19 cellular contexts compared by ENCODE assay signal in the genomic region with DNA sequence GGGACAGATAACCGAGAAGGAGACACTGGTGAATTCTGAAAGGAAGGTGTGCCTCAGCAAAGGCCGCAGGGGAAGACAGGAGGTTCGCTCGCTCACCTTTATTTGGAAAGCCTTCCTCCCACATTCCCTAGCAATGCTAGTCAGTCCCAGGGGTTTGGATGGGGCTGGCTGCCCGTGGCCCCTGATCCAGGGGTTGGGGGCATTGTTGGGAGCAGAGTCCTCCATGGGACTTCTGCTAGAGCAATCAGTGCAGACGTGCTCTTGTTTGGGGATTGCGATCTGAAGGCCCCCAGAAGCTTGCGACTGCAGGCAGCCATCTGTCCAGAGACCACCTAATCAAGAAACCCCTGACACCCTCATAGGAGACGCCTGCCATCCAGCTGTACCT. TPM values are rescaled to one million over a fixed set of nuclear protein-coding genes. Genes with fewer than 3 reads are reported as not detected.
DNase-seq lines count a peak whose midpoint lies in the region; ATAC-seq and TF ChIP-seq lines count a peak whose summit lies in the region.
"Had no signal": no experiment of that assay in that cellular context is flagged by ENCODE, and none has a peak within 500 bp of the region (broad histone marks: within the 10 kb centered on the region; RNA-seq: fewer than 3 reads in every experiment).

No MANE protein-coding gene starts in this region.

- H3K27me3 ChIP-seq in osteoblast (ENCODE audit: insufficient read depth, low read length) = no peaks in the 10 kb centered on the region
- H3K27me3 ChIP-seq: breast epithelium, SJCRH30 had no signal

- TF ChIP-seq CTCF in HEK293 (tag by site-specific recombination; IDR thresholded peaks at IDR 0.05) = no peak
- no peak for TF ChIP-seq CTCF in coronary artery (IDR thresholded peaks at IDR 0.05)
- no peak for TF ChIP-seq CTCF in osteoblast (IDR thresholded peaks at IDR 0.05; ENCODE audit: extremely low read depth, low read depth, low read length)

- H3K4me3 ChIP-seq in HEK293 (ENCODE audit: low read depth, low read length) (no peak overlapping the region), coronary artery (peak overlapping the region; percentile 40), osteoblast (ENCODE audit: insufficient read depth, low read length) (peak overlapping the region; percentile 56)
- H3K4me3 ChIP-seq: breast epithelium, tibial nerve had no signal

- H4K20me1 ChIP-seq in osteoblast (ENCODE audit: insufficient read depth, low read length) = no peaks in the 10 kb centered on the region

- peak overlapping the region; percentile 2 for H2AFZ ChIP-seq in osteoblast (ENCODE audit: low read length)

- H3K9me3 ChIP-seq in HEK293 (ENCODE audit: control insufficient read depth, insufficient read depth, low read depth, low read length) = no peaks in the 10 kb centered on the region
- no peaks in the 10 kb centered on the region for H3K9me3 ChIP-seq in osteoblast (ENCODE audit: low read depth, low read length)
- H3K9me3 ChIP-seq: SJCRH30 had no signal

- H3K4me1 ChIP-seq in HEK293 (ENCODE audit: control insufficient read depth, insufficient read depth, low read length) (peaks cover 24% of the 10 kb centered on the region), osteoblast (ENCODE audit: insufficient read depth, low read length) (peaks cover 25% of the 10 kb centered on the region)
- H3K4me1 ChIP-seq: breast epithelium had no signal

- peak; percentile 10 for DNase-seq in Daoy (ENCODE audit: low read depth)
- no peak for DNase-seq in coronary artery (ENCODE audit: low spot score)
- DNase-seq in osteoblast (ENCODE audit: insufficient read length, low spot score, missing footprints) = no peak
- no peak for DNase-seq in ecto neural progenitor cell (ENCODE audit: low spot score)
- no peak for DNase-seq in medulla oblongata (ENCODE audit: extremely low spot score)
- DNase-seq: dorsolateral prefrontal cortex; left cardiac atrium; NCI-H1048; NCI-H2081 treated with DMSO at 0.1 percent for 48 hours; posterior cingulate gyrus; stimulated activated CD4-positive, alpha-beta T cell treated with anti-CD3 and anti-CD28 coated beads, Interleukin-12 subunit alpha, Interleukin-12 subunit beta, amount 100 ng/mL, for 4 hours had no signal

- CTCF ChIA-PET in HEK293 (lab: Yijun Ruan, JAX) = interaction anchor here (0.6 kb wide), 1 partner anchor 602 kb away, joined by 3 read pairs; no protein-coding TSS in a partner anchor

- no peak for ATAC-seq in HG02938 (IDR thresholded peaks at IDR 0.05; ENCODE audit: unreplicated experiment)
- no peak for ATAC-seq in activated CD4-positive, CD25-positive, alpha-beta regulatory T cell treated with anti-CD3 and anti-CD28 coated beads, Interleukin-2, amount 50 U/mL, for 24 hours

- H3K36me3 ChIP-seq in HEK293 (ENCODE audit: control insufficient read depth in 2 of 2, insufficient read depth in 1 of 2, low read length in 2 of 2) (no peaks in the 10 kb centered on the region), osteoblast (ENCODE audit: insufficient read depth, low read length) (no peaks in the 10 kb centered on the region)
- H3K36me3 ChIP-seq: breast epithelium, SJCRH30, tibial nerve had no signal

- H3K27ac ChIP-seq in HEK293 (ENCODE audit: extremely low read depth, low read depth, low read length) (peak overlapping the region; percentile 66), coronary artery (no peak overlapping the region), osteoblast (ENCODE audit: low read depth, low read length) (peak overlapping the region; percentile 87)
- H3K27ac ChIP-seq: breast epithelium, dorsolateral prefrontal cortex, KMS-11, SJCRH30, tibial nerve had no signal

- H3K79me2 ChIP-seq in osteoblast (ENCODE audit: insufficient read depth, low read length) = no peaks in the 10 kb centered on the region

- H3K4me2 ChIP-seq in osteoblast (ENCODE audit: insufficient read depth, low read length) = peak overlapping the region; percentile 73
- H3K4me2 ChIP-seq: KMS-11 had no signal

- POLR2A ChIA-PET in HEK293 (lab: Yijun Ruan, JAX) = no interaction called here

TF ChIP-seq in HEK293, 187 proteins besides CTCF, POLR2A, EP300 and RAD21:
- TF ChIP-seq, protein P1, sequence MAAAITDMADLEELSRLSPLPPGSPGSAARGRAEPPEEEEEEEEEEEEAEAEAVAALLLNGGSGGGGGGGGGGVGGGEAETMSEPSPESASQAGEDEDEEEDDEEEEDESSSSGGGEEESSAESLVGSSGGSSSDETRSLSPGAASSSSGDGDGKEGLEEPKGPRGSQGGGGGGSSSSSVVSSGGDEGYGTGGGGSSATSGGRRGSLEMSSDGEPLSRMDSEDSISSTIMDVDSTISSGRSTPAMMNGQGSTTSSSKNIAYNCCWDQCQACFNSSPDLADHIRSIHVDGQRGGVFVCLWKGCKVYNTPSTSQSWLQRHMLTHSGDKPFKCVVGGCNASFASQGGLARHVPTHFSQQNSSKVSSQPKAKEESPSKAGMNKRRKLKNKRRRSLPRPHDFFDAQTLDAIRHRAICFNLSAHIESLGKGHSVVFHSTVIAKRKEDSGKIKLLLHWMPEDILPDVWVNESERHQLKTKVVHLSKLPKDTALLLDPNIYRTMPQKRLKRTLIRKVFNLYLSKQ (tag by site-specific recombination; IDR thresholded peaks at IDR 0.05; ENCODE audit: borderline replicate concordance) = no peak
- TF ChIP-seq ZNF521 (tag by site-specific recombination; IDR thresholded peaks at IDR 0.05) (no peak), HOXD13 (CRISPR knock-in tag; IDR thresholded peaks at IDR 0.05; ENCODE audit: borderline replicate concordance) (no peak)
TF ChIP-seq in HEK293: peak in this region for 0.

RNA-seq across cellular contexts. Expression of a gene that starts 6.0 kb away (rescaled TPM):
- total RNA-seq in Daoy (2014; rRNA removed; shearing (Covaris generic)) = 0.34 and 0.83 TPM in 2 replicates
- total RNA-seq in osteoblast = 2.2 and 2.4 TPM in 2 replicates
- total RNA-seq: B cell had no signal

Comparison
In these comparisons a context has a peak if more than half of its experiments do, and no peak if none do; other contexts are left out.
1. H3K27ac ChIP-seq: peak in HEK293 (single experiment) and osteoblast (single experiment); none in coronary artery (0 of 2).